8 cellular contexts compared by ENCODE assay signal in the genomic region with DNA sequence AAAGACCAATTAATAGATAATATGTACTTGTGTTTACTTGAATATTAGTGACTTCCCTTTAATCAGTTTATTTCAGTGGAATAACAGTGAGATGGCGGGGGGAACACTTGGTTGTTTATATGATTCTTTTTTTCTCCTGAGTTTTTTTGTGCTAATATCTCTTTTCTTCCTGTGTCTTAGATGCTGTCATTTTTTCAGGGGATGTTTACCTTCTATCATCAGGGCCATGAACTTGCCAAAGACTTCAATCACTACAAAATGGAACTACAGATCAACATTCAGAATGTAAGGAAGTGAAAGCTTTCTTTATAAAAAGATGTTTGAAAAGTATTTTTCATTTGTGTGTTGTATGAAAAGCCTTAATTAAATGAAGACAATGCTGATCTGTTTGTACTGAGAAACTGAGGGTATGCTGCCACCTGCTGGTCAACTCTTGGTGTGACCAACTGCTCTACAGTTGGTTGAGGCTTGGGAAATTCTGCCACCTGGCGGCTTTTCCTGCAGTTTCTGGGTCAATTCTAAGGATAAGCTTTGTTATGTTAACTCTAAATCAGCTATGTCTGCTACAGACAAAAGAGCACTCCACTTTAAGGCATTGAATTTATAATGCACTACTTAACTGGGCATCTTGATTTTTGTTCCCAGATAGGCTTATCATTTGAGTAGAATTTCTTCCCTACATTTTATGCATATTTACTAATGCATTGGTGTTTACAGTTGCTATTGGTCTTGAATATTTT.
DNase-seq lines count a peak whose midpoint lies in the region; ATAC-seq, FAIRE-seq and TF ChIP-seq lines count a peak whose summit lies in the region.

No MANE protein-coding gene starts in this region.

- FAIRE-seq in A549 (lab: Jason Lieb, UNC) (peak; percentile 87), TTC549 (lab: Jason Lieb, UNC) (peak; percentile 94)

- H3K4me2 ChIP-seq in A549 = no peak overlapping the region

- in situ Hi-C loops in brain microvascular endothelial cell (cut with HindIII; ENCODE audit: low pct_ligation_motif_present, low sequenced_read_pairs) = loop anchor here (25.0 kb wide), 1 partner anchor 154 kb away; no protein-coding TSS in a partner anchor

- DNase-seq in A549 (ENCODE audit: low read depth in 1 of 2, low spot score in 1 of 2) = peak; percentile 33 to 78
- DNase-seq in NCI-H2081 (lab: John Stamatoyannopoulos, UW) = peak; percentile 74 to 75
- peak; percentile 89 for DNase-seq in brain microvascular endothelial cell
- peak; percentile 90 for DNase-seq in smooth muscle cell of the brain vasculature (ENCODE audit: low read depth, low spot score)

- H3K4me1 ChIP-seq in A549 (no peaks in the 10 kb centered on the region), iPS-20b (ENCODE audit: insufficient read depth, low read length) (peaks cover 23% of the 10 kb centered on the region)

- peaks cover 6% of the 10 kb centered on the region for H3K36me3 ChIP-seq in brain microvascular endothelial cell (replicated peaks)
- H3K36me3 ChIP-seq in iPS-20b (ENCODE audit: insufficient read depth, low read depth, low read length) = no peaks in the 10 kb centered on the region

- POLR2A ChIA-PET in A549 (lab: Yijun Ruan, JAX) = interaction anchor here (0.6 to 2.2 kb wide), 3 partner anchors 135 to 224 kb away, joined by 3 to 7 read pairs (median 4); a partner anchor contains a TSS

- TF ChIP-seq CTCF in A549 (IDR thresholded peaks at IDR 0.05) (peak; percentile 99), brain microvascular endothelial cell (IDR thresholded peaks at IDR 0.05; ENCODE audit: low read depth, low read length, missing control alignments) (peak; percentile 99)

- CTCF ChIA-PET in A549 (lab: Yijun Ruan, JAX) = interaction anchor here (0.6 to 7.0 kb wide), 89 partner anchors 9 to 853 kb away, joined by 3 to 71 read pairs (median 5); a partner anchor contains a TSS

- 3% methylated on average over 2 of the region's 2 CpGs for WGBS in A549 (ENCODE audit: missing lambda C conversion rate)

- no peak for TF ChIP-seq POLR2A in A549 (IDR thresholded peaks at IDR 0.05; ENCODE audit: low read length)

- peak; percentile 98 for TF ChIP-seq RAD21 in A549 (conservative IDR thresholded peaks at IDR 0.05 in 1 of 2, IDR thresholded peaks at IDR 0.05 in 1 of 2)

- H3K9me3 ChIP-seq in A549 (no peaks in the 10 kb centered on the region), iPS-20b (ENCODE audit: insufficient read depth, low read depth, low read length) (no peaks in the 10 kb centered on the region)

- no peak overlapping the region for H3K27ac ChIP-seq in A549
- peak overlapping the region; percentile 84 for H3K27ac ChIP-seq in brain microvascular endothelial cell
- H3K27ac ChIP-seq in iPS-20b (ENCODE audit: low read length) = no peak overlapping the region

- no peak for TF ChIP-seq EP300 in A549 (IDR thresholded peaks at IDR 0.05)

- H3K27me3 ChIP-seq in brain microvascular endothelial cell (replicated peaks) (no peaks in the 10 kb centered on the region), iPS-20b (ENCODE audit: insufficient read depth, low read length) (no peaks in the 10 kb centered on the region)

- ATAC-seq in A549 (peak; percentile 92 to 98), GM18517 (IDR thresholded peaks at IDR 0.05; ENCODE audit: unreplicated experiment) (peak; percentile 84), HG03060 (IDR thresholded peaks at IDR 0.05; ENCODE audit: low read depth, unreplicated experiment) (peak; percentile 82)

- H3K4me3 ChIP-seq in A549 = no peak overlapping the region
- H3K4me3 ChIP-seq in brain microvascular endothelial cell (ENCODE audit: low read depth, low read length) = no peak overlapping the region
- peak overlapping the region; percentile 31; the same call in 1 of the 2 replicates for H3K4me3 ChIP-seq in iPS-20b (ENCODE audit: low read length)

- peak overlapping the region; percentile 1; the same call in 1 of the 2 replicates for H3K9ac ChIP-seq in iPS-20b (ENCODE audit: low read depth, low read length)

TF ChIP-seq in A549, 52 proteins besides CTCF, POLR2A, EP300 and RAD21:
- TF ChIP-seq TFCP2L1 (CRISPR knock-in tag; IDR thresholded peaks at IDR 0.05) (no peak), POLR2AphosphoS2 (conservative IDR thresholded peaks at IDR 0.05; ENCODE audit: low read length) (no peak), RCOR1 (IDR thresholded peaks at IDR 0.05; ENCODE audit: low read depth, low read length) (no peak), TP53 (CRISPR knock-in tag; IDR thresholded peaks at IDR 0.05) (no peak), SMC3 (IDR thresholded peaks at IDR 0.05) (peak; percentile 98), HOXA7 (CRISPR knock-in tag; IDR thresholded peaks at IDR 0.05) (no peak)
- TF ChIP-seq, protein P1, sequence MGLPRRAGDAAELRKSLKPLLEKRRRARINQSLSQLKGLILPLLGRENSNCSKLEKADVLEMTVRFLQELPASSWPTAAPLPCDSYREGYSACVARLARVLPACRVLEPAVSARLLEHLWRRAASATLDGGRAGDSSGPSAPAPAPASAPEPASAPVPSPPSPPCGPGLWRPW (IDR thresholded peaks at IDR 0.05) = no peak
TF ChIP-seq in A549: peak in this region for 1.
